ENCODE assay signal across 25 cellular contexts in genomic region chr7:69753981-69754380, GRCh38.
"Had no signal": no experiment of that assay in that cellular context is flagged by ENCODE, and none has a peak within 500 bp of the region (broad histone marks: within the 10 kb centered on the region; RNA-seq: fewer than 3 reads in every experiment).

No MANE protein-coding gene starts in this region.

- H3K27ac ChIP-seq: adrenal gland, ascending aorta, brain microvascular endothelial cell, hepatocyte, left ventricle myocardium inferior, sigmoid colon, vagina had no signal

- H3K36me3 ChIP-seq: adrenal gland, ascending aorta, brain microvascular endothelial cell, left ventricle myocardium inferior, sigmoid colon, vagina had no signal

- H3K4me1 ChIP-seq: ascending aorta, vagina had no signal

- H3K27me3 Mint-ChIP-seq: activated naive CD4-positive, alpha-beta T cell treated with anti-CD3 and anti-CD28 coated beads, Interleukin-2, amount 50 U/mL, for 24 hours; dendritic cell treated with granulocyte-macrophage colony-stimulating factor and Interleukin-4, amounts not matched to agents 40 ng/mL and 50 ng/mL, for 4 days; naive thymus-derived CD8-positive, alpha-beta T cell; stimulated activated naive B cell treated with anti-CD40 and anti-IgM and Interleukin-4, amounts not matched to agents 10 μg/mL and 1 μg/mL and 100 μg/mL, for 72 hours; type B pancreatic cell had no signal

- H3K27me3 ChIP-seq: adrenal gland, ascending aorta, brain microvascular endothelial cell, hepatocyte, sigmoid colon, vagina had no signal

- H3K36me3 Mint-ChIP-seq: activated naive CD4-positive, alpha-beta T cell treated with anti-CD3 and anti-CD28 coated beads, Interleukin-2, amount 50 U/mL, for 24 hours; immature natural killer cell; mesothelial cell of epicardium; naive thymus-derived CD8-positive, alpha-beta T cell; stimulated activated naive B cell treated with anti-CD40 and anti-IgM and Interleukin-4, amounts not matched to agents 10 μg/mL and 1 μg/mL and 100 μg/mL, for 72 hours; type B pancreatic cell had no signal

- H3K4me2 ChIP-seq: hepatocyte, smooth muscle cell had no signal

- H2AFZ ChIP-seq: hepatocyte had no signal

- H3K4me3 ChIP-seq: adrenal gland, ascending aorta, hepatocyte, left ventricle myocardium inferior, sigmoid colon, smooth muscle cell, vagina had no signal

- H3K27ac Mint-ChIP-seq: activated naive CD4-positive, alpha-beta T cell treated with anti-CD3 and anti-CD28 coated beads, Interleukin-2, amount 50 U/mL, for 24 hours; dendritic cell treated with granulocyte-macrophage colony-stimulating factor and Interleukin-4, amounts not matched to agents 40 ng/mL and 50 ng/mL, for 4 days; mesothelial cell of epicardium; naive thymus-derived CD8-positive, alpha-beta T cell; stimulated activated naive B cell treated with anti-CD40 and anti-IgM and Interleukin-4, amounts not matched to agents 10 μg/mL and 1 μg/mL and 100 μg/mL, for 72 hours; type B pancreatic cell had no signal

- H3K9me3 ChIP-seq: adrenal gland, ascending aorta, left ventricle myocardium inferior, sigmoid colon, vagina had no signal

- H3K4me1 Mint-ChIP-seq: activated naive CD4-positive, alpha-beta T cell treated with anti-CD3 and anti-CD28 coated beads, Interleukin-2, amount 50 U/mL, for 24 hours had no signal

- H3K9me3 Mint-ChIP-seq: activated naive CD4-positive, alpha-beta T cell treated with anti-CD3 and anti-CD28 coated beads, Interleukin-2, amount 50 U/mL, for 24 hours; dendritic cell treated with granulocyte-macrophage colony-stimulating factor and Interleukin-4, amounts not matched to agents 40 ng/mL and 50 ng/mL, for 4 days; mesothelial cell of epicardium; naive thymus-derived CD8-positive, alpha-beta T cell; stimulated activated naive B cell treated with anti-CD40 and anti-IgM and Interleukin-4, amounts not matched to agents 10 μg/mL and 1 μg/mL and 100 μg/mL, for 72 hours; type B pancreatic cell had no signal

- DNase-seq: activated CD4-positive, alpha-beta T cell treated with anti-CD3 and anti-CD28 coated beads for 4 hours; activated CD4-positive, alpha-beta T cell treated with anti-CD3 and anti-CD28 coated beads, Interleukin-2, amount 50 U/mL, for 48 hours; activated gamma-delta T cell treated with Interleukin-2 at 50 U/mL for 16 hours; activated T-cell treated with anti-CD3 and anti-CD28 coated beads for 4 hours; adrenal gland; brain microvascular endothelial cell; caudate nucleus; effector CD4-positive, alpha-beta T cell; glutamatergic neuron; immature natural killer cell; kidney glomerular epithelial cell; left ventricle myocardium inferior; naive thymus-derived CD8-positive, alpha-beta T cell; sigmoid colon; stimulated activated CD4-positive, alpha-beta T cell treated with anti-CD3 and anti-CD28 coated beads, Interleukin-15, amount 100 ng/mL, for 24 hours; stimulated activated naive B cell treated with anti-CD40 and anti-IgM and Interleukin-4, amounts not matched to agents 10 μg/mL and 1 μg/mL and 100 μg/mL, for 72 hours; T-helper 9 cell had no signal

- H3K4me3 Mint-ChIP-seq: activated naive CD4-positive, alpha-beta T cell treated with anti-CD3 and anti-CD28 coated beads, Interleukin-2, amount 50 U/mL, for 24 hours; dendritic cell treated with granulocyte-macrophage colony-stimulating factor and Interleukin-4, amounts not matched to agents 40 ng/mL and 50 ng/mL, for 4 days; immature natural killer cell; mesothelial cell of epicardium; naive thymus-derived CD8-positive, alpha-beta T cell; stimulated activated naive B cell treated with anti-CD40 and anti-IgM and Interleukin-4, amounts not matched to agents 10 μg/mL and 1 μg/mL and 100 μg/mL, for 72 hours; type B pancreatic cell had no signal

- ATAC-seq: naive thymus-derived CD8-positive, alpha-beta T cell had no signal
